In genomic region chr16:58449768-58450167, GRCh38 we compare ENCODE assay signal across 1 cellular context.
TF ChIP-seq lines count a peak whose summit lies in the region.

No MANE protein-coding gene starts in this region.

TF ChIP-seq in HepG2, 621 proteins besides CTCF, POLR2A, EP300 and RAD21 (continued from another document):
- TF ChIP-seq, protein P1, sequence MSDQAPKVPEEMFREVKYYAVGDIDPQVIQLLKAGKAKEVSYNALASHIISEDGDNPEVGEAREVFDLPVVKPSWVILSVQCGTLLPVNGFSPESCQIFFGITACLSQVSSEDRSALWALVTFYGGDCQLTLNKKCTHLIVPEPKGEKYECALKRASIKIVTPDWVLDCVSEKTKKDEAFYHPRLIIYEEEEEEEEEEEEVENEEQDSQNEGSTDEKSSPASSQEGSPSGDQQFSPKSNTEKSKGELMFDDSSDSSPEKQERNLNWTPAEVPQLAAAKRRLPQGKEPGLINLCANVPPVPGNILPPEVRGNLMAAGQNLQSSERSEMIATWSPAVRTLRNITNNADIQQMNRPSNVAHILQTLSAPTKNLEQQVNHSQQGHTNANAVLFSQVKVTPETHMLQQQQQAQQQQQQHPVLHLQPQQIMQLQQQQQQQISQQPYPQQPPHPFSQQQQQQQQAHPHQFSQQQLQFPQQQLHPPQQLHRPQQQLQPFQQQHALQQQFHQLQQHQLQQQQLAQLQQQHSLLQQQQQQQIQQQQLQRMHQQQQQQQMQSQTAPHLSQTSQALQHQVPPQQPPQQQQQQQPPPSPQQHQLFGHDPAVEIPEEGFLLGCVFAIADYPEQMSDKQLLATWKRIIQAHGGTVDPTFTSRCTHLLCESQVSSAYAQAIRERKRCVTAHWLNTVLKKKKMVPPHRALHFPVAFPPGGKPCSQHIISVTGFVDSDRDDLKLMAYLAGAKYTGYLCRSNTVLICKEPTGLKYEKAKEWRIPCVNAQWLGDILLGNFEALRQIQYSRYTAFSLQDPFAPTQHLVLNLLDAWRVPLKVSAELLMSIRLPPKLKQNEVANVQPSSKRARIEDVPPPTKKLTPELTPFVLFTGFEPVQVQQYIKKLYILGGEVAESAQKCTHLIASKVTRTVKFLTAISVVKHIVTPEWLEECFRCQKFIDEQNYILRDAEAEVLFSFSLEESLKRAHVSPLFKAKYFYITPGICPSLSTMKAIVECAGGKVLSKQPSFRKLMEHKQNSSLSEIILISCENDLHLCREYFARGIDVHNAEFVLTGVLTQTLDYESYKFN (CRISPR knock-in tag; conservative IDR thresholded peaks at IDR 0.05): no peak
- no peak for TF ChIP-seq IRX3 (CRISPR knock-in tag; IDR thresholded peaks at IDR 0.05; ENCODE audit: borderline replicate concordance, low read depth)
- no peak for TF ChIP-seq ZNF792 (CRISPR knock-in tag; IDR thresholded peaks at IDR 0.05)
- TF ChIP-seq THAP11 (CRISPR knock-in tag; IDR thresholded peaks at IDR 0.05): no peak
- no peak for TF ChIP-seq SUZ12 (IDR thresholded peaks at IDR 0.05; ENCODE audit: low read depth, low read length)
- TF ChIP-seq, protein P2, sequence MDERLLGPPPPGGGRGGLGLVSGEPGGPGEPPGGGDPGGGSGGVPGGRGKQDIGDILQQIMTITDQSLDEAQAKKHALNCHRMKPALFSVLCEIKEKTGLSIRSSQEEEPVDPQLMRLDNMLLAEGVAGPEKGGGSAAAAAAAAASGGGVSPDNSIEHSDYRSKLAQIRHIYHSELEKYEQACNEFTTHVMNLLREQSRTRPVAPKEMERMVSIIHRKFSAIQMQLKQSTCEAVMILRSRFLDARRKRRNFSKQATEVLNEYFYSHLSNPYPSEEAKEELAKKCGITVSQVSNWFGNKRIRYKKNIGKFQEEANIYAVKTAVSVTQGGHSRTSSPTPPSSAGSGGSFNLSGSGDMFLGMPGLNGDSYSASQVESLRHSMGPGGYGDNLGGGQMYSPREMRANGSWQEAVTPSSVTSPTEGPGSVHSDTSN (CRISPR knock-in tag; IDR thresholded peaks at IDR 0.05): no peak
